Comparison of ENCODE assay signal across 24 cellular contexts in the genomic region with DNA sequence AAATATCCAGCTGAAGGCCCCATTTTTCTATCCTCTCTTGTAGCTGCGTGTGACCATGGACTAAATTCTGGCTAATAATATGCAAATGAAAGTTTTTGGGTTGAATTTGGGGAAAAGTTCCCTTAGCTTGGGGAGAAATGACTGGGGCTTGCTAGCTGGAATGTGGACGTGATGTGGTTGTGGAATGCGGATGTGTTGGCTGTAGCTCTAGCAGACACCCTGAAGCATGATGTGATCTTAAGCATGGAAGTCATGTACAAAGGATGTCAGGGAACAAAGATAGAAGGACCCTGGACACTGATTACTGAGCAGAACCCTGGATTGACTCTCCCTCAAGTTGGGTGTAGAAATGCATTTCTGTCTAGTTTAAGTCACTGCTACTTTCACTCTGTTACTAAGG. TPM values are rescaled to one million over a fixed set of nuclear protein-coding genes. Genes with fewer than 3 reads are reported as not detected.
DNase-seq lines count a peak whose midpoint lies in the region; ATAC-seq, FAIRE-seq and TF ChIP-seq lines count a peak whose summit lies in the region.
"Had no signal": no experiment of that assay in that cellular context is flagged by ENCODE, and none has a peak within 500 bp of the region (broad histone marks: within the 10 kb centered on the region; RNA-seq: fewer than 3 reads in every experiment).

No MANE protein-coding gene starts in this region.

- H3K4me1 ChIP-seq in RWPE2 (ENCODE audit: insufficient read depth, poor library complexity, severe bottlenecking), result peaks cover 24% of the 10 kb centered on the region
- H3K4me1 ChIP-seq: SJSA1 had no signal

- no peak for TF ChIP-seq POLR2A in GM12891 (IDR thresholded peaks at IDR 0.05; ENCODE audit: low read depth, low read length)

- H3K27ac ChIP-seq in RWPE2 (ENCODE audit: poor library complexity, severe bottlenecking), result peak overlapping the region; percentile 81
- H3K27ac ChIP-seq: GM23248, SJSA1 had no signal

- H3K27me3 ChIP-seq in RWPE2 (ENCODE audit: insufficient read depth, poor library complexity, severe bottlenecking), result no peaks in the 10 kb centered on the region
- H3K27me3 ChIP-seq: SJSA1 had no signal

- ATAC-seq in RWPE2 (ENCODE audit: low read depth) (no peak), omental fat pad (ENCODE audit: low FRiP score) (no peak), HG02870 (IDR thresholded peaks at IDR 0.05; ENCODE audit: unreplicated experiment) (no peak)
- ATAC-seq: CD8-positive, alpha-beta T cell; HCT116; Right ventricle myocardium inferior had no signal

- TF ChIP-seq CTCF in RWPE2 (IDR thresholded peaks at IDR 0.05; ENCODE audit: poor library complexity, severe bottlenecking), result no peak
- TF ChIP-seq CTCF in omental fat pad (IDR thresholded peaks at IDR 0.05), result no peak

- H3K36me3 ChIP-seq in RWPE2 (ENCODE audit: low read depth), result no peaks in the 10 kb centered on the region
- H3K36me3 ChIP-seq: SJSA1 had no signal

- FAIRE-seq in GM12891 (lab: Jason Lieb, UNC), result peak; percentile 28
- FAIRE-seq: G401.6 had no signal

- H3K4me3 ChIP-seq in RWPE2 (ENCODE audit: severe bottlenecking), result no peak overlapping the region
- H3K4me3 ChIP-seq: GM23248, SJSA1 had no signal

- DNase-seq in GM12891 (ENCODE audit: insufficient read length, low spot score) (no peak), RWPE2 (ENCODE audit: low spot score) (no peak), glomerular visceral epithelial cell (ENCODE audit: extremely low spot score) (peak; percentile 79), renal cortical epithelial cell (ENCODE audit: low read depth) (peak; percentile 43), omental fat pad (ENCODE audit: low spot score) (no peak), HCEC 1CT (no peak)
- DNase-seq: AML-193; C1 segment of cervical spinal cord; CD8-positive, alpha-beta T cell; GM23248; IMR-90; NCI-H1105; NCI-H1694; NCI-H2081; NCI-H446; NCI-H526; SW 1271 had no signal

- H3K9me3 ChIP-seq in RWPE2 (ENCODE audit: severe bottlenecking), result no peaks in the 10 kb centered on the region
- H3K9me3 ChIP-seq: SJSA1 had no signal

TF ChIP-seq in GM12891, 5 proteins besides CTCF, POLR2A, EP300 and RAD21:
- no peak for TF ChIP-seq POU2F2 (IDR thresholded peaks at IDR 0.05; ENCODE audit: low read depth, low read length)
- TF ChIP-seq TAF1 (IDR thresholded peaks at IDR 0.05; ENCODE audit: low read depth, low read length), result no peak
- TF ChIP-seq SPI1 (IDR thresholded peaks at IDR 0.05; ENCODE audit: low read depth, low read length), result no peak
- TF ChIP-seq PAX5 (IDR thresholded peaks at IDR 0.05; ENCODE audit: insufficient read depth, low read length, severe bottlenecking), result no peak
- TF ChIP-seq POLR2AphosphoS5 (IDR thresholded peaks at IDR 0.05; ENCODE audit: low read depth, low read length), result no peak

RNA-seq across cellular contexts. Expression of gene SCEL, which starts 25.4 kb away (rescaled TPM):
- polyA plus RNA-seq in GM12891 (2012; ENCODE audit: low read depth, missing spikeins), result 0.04 TPM
- total RNA-seq in renal cortical epithelial cell, result 4.6 and 255 TPM in 2 replicates
- 1 to 10 TPM in 3 of 4 donors, under 1 TPM in 1; 0.94 to 6.9 (median 4.1) TPM for total RNA-seq in omental fat pad
- total RNA-seq: CD8-positive, alpha-beta T cell; GM23248; IMR-90; OCI-LY7; Right ventricle myocardium inferior; SJSA1 had no signal
- polyA plus RNA-seq: AG04450, GM23248, IMR-90 had no signal

Comparison
In these comparisons a context has a peak if more than half of its experiments do, and no peak if none do; other contexts are left out.
1. DNase-seq: peak in glomerular visceral epithelial cell (single experiment) and renal cortical epithelial cell (single experiment); none in GM12891 (single experiment), RWPE2 (single experiment), omental fat pad (single experiment) and HCEC 1CT (single experiment).